ENCODE assay signal across 15 cellular contexts in the genomic region with DNA sequence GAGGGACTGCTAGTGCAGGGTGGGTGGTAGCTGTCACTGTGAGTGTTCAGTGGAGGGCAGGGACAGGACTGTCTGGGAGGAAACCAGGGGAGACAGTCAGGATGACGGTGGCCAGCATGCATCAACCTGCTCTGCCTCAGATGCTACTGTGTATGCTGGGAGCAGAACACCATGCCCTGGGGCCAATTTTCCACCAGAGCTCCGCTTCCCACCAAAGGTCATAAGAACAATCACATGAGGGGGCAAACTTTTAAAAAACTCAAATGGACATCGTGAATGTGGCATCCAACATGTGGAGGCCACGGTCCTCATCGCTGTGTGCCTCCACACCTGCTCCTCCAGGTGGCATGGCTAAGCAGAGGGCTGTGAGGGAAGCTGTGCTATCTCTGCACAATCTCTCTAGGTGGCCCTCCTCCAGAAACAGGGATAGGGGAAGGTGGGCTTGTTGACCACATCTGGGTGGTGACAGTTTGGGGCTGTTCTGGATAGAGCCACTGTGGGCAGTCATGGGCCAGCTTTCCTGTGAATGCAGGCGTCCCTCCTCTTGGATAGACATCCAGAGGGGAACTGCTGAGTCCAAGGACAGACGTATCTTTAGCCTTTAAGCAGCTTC.
DNase-seq lines count a peak whose midpoint lies in the region; ATAC-seq and TF ChIP-seq lines count a peak whose summit lies in the region.
"Had no signal": no experiment of that assay in that cellular context is flagged by ENCODE, and none has a peak within 500 bp of the region (broad histone marks: within the 10 kb centered on the region; RNA-seq: fewer than 3 reads in every experiment).

No MANE protein-coding gene starts in this region.

- no peak overlapping the region for H2BK5ac ChIP-seq in trophoblast cell (ENCODE audit: low read depth, low read length, poor library complexity)

- peaks cover 9% of the 10 kb centered on the region for H3K36me3 Mint-ChIP-seq in endodermal cell (ENCODE audit: low read depth)
- peaks cover 20% of the 10 kb centered on the region for H3K36me3 Mint-ChIP-seq in neural crest cell (ENCODE audit: low read depth)
- H3K36me3 Mint-ChIP-seq: CD4-positive, alpha-beta memory T cell had no signal

- no peak overlapping the region for H3K4me2 ChIP-seq in trophoblast cell (ENCODE audit: low read length)
- H3K4me2 ChIP-seq: GM23338 had no signal

- WGBS in endodermal cell (ENCODE audit: insufficient coverage in 1 of 2, insufficient read length in 1 of 2), 2 experiments: 64 to 71% methylated on average over 6 to 7 of the region's 7 CpGs
- WGBS in trophoblast cell (ENCODE audit: extremely low coverage, insufficient coverage, insufficient read length): no CpG with 5 or more reads among the region's 7 CpGs

- no peak overlapping the region for H3K18ac ChIP-seq in trophoblast cell (ENCODE audit: low read length)

- H3K79me1 ChIP-seq in trophoblast cell (ENCODE audit: low read length): no peaks in the 10 kb centered on the region

- no peaks in the 10 kb centered on the region for H3K27me3 Mint-ChIP-seq in endodermal cell (ENCODE audit: insufficient read depth)
- no peaks in the 10 kb centered on the region for H3K27me3 Mint-ChIP-seq in neural crest cell (ENCODE audit: low read depth)

- H3K79me2 ChIP-seq in trophoblast cell (ENCODE audit: control insufficient read depth, insufficient read depth, low read length, poor library complexity): no peaks in the 10 kb centered on the region

- ATAC-seq in upper lobe of right lung (peak; percentile 35), GM21526 (IDR thresholded peaks at IDR 0.05; ENCODE audit: low FRiP score, unreplicated experiment) (no peak), HG02763 (IDR thresholded peaks at IDR 0.05; ENCODE audit: unreplicated experiment) (no peak)
- ATAC-seq: GM23338 had no signal

- no peak overlapping the region for H3K27ac Mint-ChIP-seq in endodermal cell
- H3K27ac Mint-ChIP-seq in neural crest cell (ENCODE audit: unreplicated experiment): peak overlapping the region; percentile 30
- H3K27ac Mint-ChIP-seq: CD4-positive, alpha-beta memory T cell; GM23338; HFFc6 had no signal

- no peak overlapping the region for H2AFZ ChIP-seq in trophoblast cell (ENCODE audit: insufficient read depth, low read length, poor library complexity)
- H2AFZ ChIP-seq: GM23338 had no signal

- H3K9me3 ChIP-seq in endodermal cell (ENCODE audit: control insufficient read depth, low read length) (peaks cover 97% of the 10 kb centered on the region), trophoblast cell (ENCODE audit: insufficient read depth, low read depth, low read length) (peaks cover 36% of the 10 kb centered on the region), upper lobe of right lung (peaks cover 3% of the 10 kb centered on the region)
- H3K9me3 ChIP-seq: HAP-1 had no signal

- no peak overlapping the region for H3K4me3 Mint-ChIP-seq in endodermal cell
- H3K4me3 Mint-ChIP-seq in neural crest cell: no peak overlapping the region
- H3K4me3 Mint-ChIP-seq: CD4-positive, alpha-beta memory T cell; GM23338; HFFc6 had no signal

- H4K91ac ChIP-seq in trophoblast cell (ENCODE audit: low read depth, low read length): no peak overlapping the region

- H3K9me3 Mint-ChIP-seq in endodermal cell (peaks cover 72% of the 10 kb centered on the region), neural crest cell (peaks cover 27% of the 10 kb centered on the region)

- H3K27me3 ChIP-seq in endodermal cell (ENCODE audit: control insufficient read depth, insufficient read depth, low read length, poor library complexity, severe bottlenecking): no peaks in the 10 kb centered on the region
- H3K27me3 ChIP-seq in trophoblast cell (ENCODE audit: insufficient read depth, low read length): no peaks in the 10 kb centered on the region
- H3K27me3 ChIP-seq in upper lobe of right lung: no peaks in the 10 kb centered on the region

- H3K4me1 Mint-ChIP-seq in endodermal cell (no peaks in the 10 kb centered on the region), neural crest cell (peaks cover 4% of the 10 kb centered on the region)
- H3K4me1 Mint-ChIP-seq: CD4-positive, alpha-beta memory T cell; GM23338 had no signal

- intact Hi-C loops in upper lobe of right lung (cut with DNase I): no loop called here

- H2BK12ac ChIP-seq in trophoblast cell (ENCODE audit: low read length): no peak overlapping the region

- H3K27ac ChIP-seq in endodermal cell (ENCODE audit: low read depth, low read length): no peak overlapping the region
- H3K27ac ChIP-seq in trophoblast cell (ENCODE audit: low read depth, low read length): no peak overlapping the region
- no peak overlapping the region for H3K27ac ChIP-seq in upper lobe of right lung

- no peak overlapping the region for H3K4ac ChIP-seq in trophoblast cell (ENCODE audit: low read depth, low read length)

- no peak overlapping the region for H3K14ac ChIP-seq in trophoblast cell (ENCODE audit: low read length)

- DNase-seq in endodermal cell (no peak), neural crest cell (ENCODE audit: low read depth, low spot score) (no peak), trophoblast cell (no peak), upper lobe of right lung (no peak), COLO829 (ENCODE audit: low spot score) (no peak)
- DNase-seq: C1 segment of cervical spinal cord; Caco-2; CD4-positive, alpha-beta memory T cell; DMS153; DND-41; HFFc6 had no signal

- H4K8ac ChIP-seq in trophoblast cell (ENCODE audit: low read depth, low read length): no peak overlapping the region

- no peak overlapping the region for H2BK120ac ChIP-seq in trophoblast cell (ENCODE audit: insufficient read depth, low read length, poor library complexity)

- H3K23ac ChIP-seq in trophoblast cell (ENCODE audit: low read length): no peak overlapping the region

- no peak for TF ChIP-seq CTCF in endodermal cell (conservative IDR thresholded peaks at IDR 0.05)
- TF ChIP-seq CTCF in neural crest cell (conservative IDR thresholded peaks at IDR 0.05): no peak
- TF ChIP-seq CTCF in upper lobe of right lung (IDR thresholded peaks at IDR 0.05): no peak

- no peaks in the 10 kb centered on the region for H3K36me3 ChIP-seq in endodermal cell (ENCODE audit: control insufficient read depth, insufficient read depth, low read length)
- no peaks in the 10 kb centered on the region for H3K36me3 ChIP-seq in trophoblast cell (ENCODE audit: control insufficient read depth in 1 of 2, insufficient read depth in 2 of 2, low read length in 2 of 2)
- H3K36me3 ChIP-seq in upper lobe of right lung: no peaks in the 10 kb centered on the region
- H3K36me3 ChIP-seq: HAP-1 had no signal

- H3K4me3 ChIP-seq in endodermal cell (ENCODE audit: low read length) (peak overlapping the region; percentile 39), trophoblast cell (ENCODE audit: low read depth, low read length) (peak overlapping the region; percentile 21), upper lobe of right lung (no peak overlapping the region)
- H3K4me3 ChIP-seq: GM23338, HAP-1 had no signal

- no peak overlapping the region for H2AK5ac ChIP-seq in trophoblast cell (ENCODE audit: low read length)

- H4K12ac ChIP-seq in trophoblast cell (ENCODE audit: low read depth, low read length): no peak overlapping the region

- H3K4me1 ChIP-seq in endodermal cell (ENCODE audit: control insufficient read depth, insufficient read depth, low read length): no peaks in the 10 kb centered on the region
- H3K4me1 ChIP-seq in trophoblast cell (ENCODE audit: control insufficient read depth in 1 of 2, insufficient read depth in 2 of 2, low read length in 2 of 2): no peaks in the 10 kb centered on the region
- no peaks in the 10 kb centered on the region for H3K4me1 ChIP-seq in upper lobe of right lung
- H3K4me1 ChIP-seq: Caco-2, HAP-1 had no signal

- H3K9ac ChIP-seq in endodermal cell (ENCODE audit: extremely low read depth, low read length, poor library complexity, severe bottlenecking) (no peak overlapping the region), trophoblast cell (ENCODE audit: low read length) (no peak overlapping the region)
